ENCODE assay signal across 23 cellular contexts in genomic region chr15:100945006-100945405, GRCh38. TPM values are rescaled to one million over a fixed set of nuclear protein-coding genes. Genes with fewer than 3 reads are reported as not detected.
"Had no signal": no experiment of that assay in that cellular context is flagged by ENCODE, and none has a peak within 500 bp of the region (broad histone marks: within the 10 kb centered on the region; RNA-seq: fewer than 3 reads in every experiment).

No MANE protein-coding gene starts in this region.

- H3K4me1 Mint-ChIP-seq: activated CD4-positive, alpha-beta T cell treated with anti-CD3 and anti-CD28 coated beads for 36 hours; activated naive CD8-positive, alpha-beta T cell treated with anti-CD3 and anti-CD28 coated beads for 36 hours; endodermal cell had no signal

- H3K9me3 Mint-ChIP-seq: activated B cell treated with CpG ODN at 0.5 μM for 24 hours; activated naive CD8-positive, alpha-beta T cell treated with anti-CD3 and anti-CD28 coated beads for 36 hours; endodermal cell; naive thymus-derived CD8-positive, alpha-beta T cell; neural progenitor cell; stimulated activated memory B cell treated with anti-CD40 and anti-IgM and Interleukin-4, amounts not matched to agents 10 μg/mL and 1 μg/mL and 100 μg/mL, for 72 hours had no signal

- H3K36me3 ChIP-seq: left lung, neural progenitor cell, stomach, transverse colon had no signal

- H3K9me3 ChIP-seq: left lung, stomach, transverse colon had no signal

- ATAC-seq: activated CD4-positive, alpha-beta T cell treated with anti-CD3 and anti-CD28 coated beads for 36 hours; left lung; naive thymus-derived CD8-positive, alpha-beta T cell; sciatic nerve had no signal

- DNase-seq: activated B cell treated with CpG ODN at 0.5 μM for 24 hours; activated CD4-positive, alpha-beta T cell treated with anti-CD3 and anti-CD28 coated beads for 36 hours; activated CD4-positive, alpha-beta T cell treated with anti-CD3 and anti-CD28 coated beads, Interleukin-2, amount 50 U/mL, for 48 hours; activated naive CD4-positive, alpha-beta T cell treated with Interleukin-2 at 50 U/mL for 16 hours; activated naive CD8-positive, alpha-beta T cell treated with anti-CD3 and anti-CD28 coated beads for 36 hours; activated T-cell treated with anti-CD3 and anti-CD28 coated beads, Interleukin-2, amount 50 U/mL, for 48 hours; amniotic stem cell; endodermal cell; foreskin melanocyte; kidney glomerular epithelial cell; left lung; naive thymus-derived CD8-positive, alpha-beta T cell; small intestine; stimulated activated CD4-positive, alpha-beta T cell treated with anti-CD3 and anti-CD28 coated beads, Interleukin-2, amount 100 ng/mL, for 24 hours; stomach; T1000; transverse colon had no signal

- H3K27me3 Mint-ChIP-seq: activated B cell treated with CpG ODN at 0.5 μM for 24 hours; stimulated activated memory B cell treated with anti-CD40 and anti-IgM and Interleukin-4, amounts not matched to agents 10 μg/mL and 1 μg/mL and 100 μg/mL, for 72 hours had no signal

- H3K27ac Mint-ChIP-seq: activated CD4-positive, alpha-beta T cell treated with anti-CD3 and anti-CD28 coated beads for 36 hours; activated naive CD8-positive, alpha-beta T cell treated with anti-CD3 and anti-CD28 coated beads for 36 hours; endodermal cell; naive thymus-derived CD8-positive, alpha-beta T cell; neural progenitor cell; stimulated activated memory B cell treated with anti-CD40 and anti-IgM and Interleukin-4, amounts not matched to agents 10 μg/mL and 1 μg/mL and 100 μg/mL, for 72 hours had no signal

- H3K4me3 Mint-ChIP-seq: activated B cell treated with CpG ODN at 0.5 μM for 24 hours; activated CD4-positive, alpha-beta T cell treated with anti-CD3 and anti-CD28 coated beads for 36 hours; activated naive CD8-positive, alpha-beta T cell treated with anti-CD3 and anti-CD28 coated beads for 36 hours; endodermal cell; naive thymus-derived CD8-positive, alpha-beta T cell; neural progenitor cell; stimulated activated memory B cell treated with anti-CD40 and anti-IgM and Interleukin-4, amounts not matched to agents 10 μg/mL and 1 μg/mL and 100 μg/mL, for 72 hours had no signal

- H3K4me2 ChIP-seq: hepatocyte, neural progenitor cell had no signal

- H3K4me1 ChIP-seq: neural progenitor cell had no signal

- H3K9ac ChIP-seq: neural progenitor cell had no signal

- H3K4me3 ChIP-seq: coronary artery, hepatocyte, left lung, lung, neural progenitor cell, stomach, transverse colon had no signal

- H3K27ac ChIP-seq: coronary artery, hepatocyte, left lung, neural progenitor cell had no signal

- H3K27me3 ChIP-seq: hepatocyte, left lung, neural progenitor cell, stomach, transverse colon had no signal

- H3K36me3 Mint-ChIP-seq: activated naive CD8-positive, alpha-beta T cell treated with anti-CD3 and anti-CD28 coated beads for 36 hours; naive thymus-derived CD8-positive, alpha-beta T cell; neural progenitor cell had no signal

- H2AFZ ChIP-seq: hepatocyte, neural progenitor cell had no signal

RNA-seq across cellular contexts. Expression of gene LRRK1, which starts 25.8 kb away (rescaled TPM):
- polyA plus RNA-seq: naive thymus-derived CD8-positive, alpha-beta T cell had no signal
